ENCODE assay signal across 8 cellular contexts in the genomic region with DNA sequence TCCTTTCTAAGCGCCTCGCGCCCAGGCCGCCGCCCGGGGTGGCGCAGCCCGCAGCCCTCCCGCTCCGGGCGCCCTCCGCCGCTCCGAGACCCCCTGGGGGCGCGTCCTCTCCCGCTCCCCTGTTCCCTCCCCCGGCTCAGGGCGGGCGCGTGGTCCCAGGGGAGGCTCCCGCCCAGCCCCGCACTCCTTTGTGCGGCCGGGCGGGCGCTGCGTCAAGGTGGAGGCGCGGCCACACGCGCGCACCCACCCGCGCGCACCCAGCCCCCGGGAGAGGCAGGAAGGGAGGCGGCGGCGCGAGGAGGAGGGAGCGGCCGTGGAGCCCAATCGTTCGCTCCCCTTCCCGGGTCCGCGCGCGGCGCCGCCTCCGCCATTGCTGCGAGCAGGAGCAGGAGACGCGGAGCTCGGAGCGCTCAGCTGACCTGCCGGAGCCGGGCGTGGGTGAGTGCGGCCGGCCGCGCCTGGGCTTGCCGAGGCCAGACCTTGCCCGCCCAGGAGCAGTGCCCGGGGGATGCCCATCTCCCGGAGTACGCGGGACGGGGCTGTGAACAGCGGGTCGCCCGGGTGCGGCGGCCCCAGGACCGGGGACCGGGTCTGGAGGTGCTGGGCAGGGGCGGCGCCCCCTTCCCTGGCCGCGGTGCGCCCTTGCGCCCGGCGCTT. TPM values are rescaled to one million over a fixed set of nuclear protein-coding genes. Genes with fewer than 3 reads are reported as not detected.
DNase-seq lines count a peak whose midpoint lies in the region; ATAC-seq and TF ChIP-seq lines count a peak whose summit lies in the region.

A gene with protein sequence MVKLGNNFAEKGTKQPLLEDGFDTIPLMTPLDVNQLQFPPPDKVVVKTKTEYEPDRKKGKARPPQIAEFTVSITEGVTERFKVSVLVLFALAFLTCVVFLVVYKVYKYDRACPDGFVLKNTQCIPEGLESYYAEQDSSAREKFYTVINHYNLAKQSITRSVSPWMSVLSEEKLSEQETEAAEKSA (plus strand): TSS at position 367 of the 657 bp plus-strand sequence. CDS start 528 bp downstream, outside the sequence.

- H3K4me1 Mint-ChIP-seq in neural crest cell = peaks cover 13% of the 10 kb centered on the region

- H3K9me3 Mint-ChIP-seq in neural crest cell = no peaks in the 10 kb centered on the region

- no peaks in the 10 kb centered on the region for H3K36me3 Mint-ChIP-seq in neural crest cell (ENCODE audit: low read depth)

- peaks cover 86% of the 10 kb centered on the region for H3K27me3 Mint-ChIP-seq in neural crest cell (ENCODE audit: low read depth)

- DNase-seq in ACHN (peak; percentile 17), HPDE6-E6E7 (ENCODE audit: extremely low spot score) (peak; percentile 37), epithelial cell of prostate (ENCODE audit: low read depth, low spot score) (peak; percentile 14), neural crest cell (ENCODE audit: low read depth, low spot score) (peak; percentile 39), DMS114 treated with DMSO at 0.1 percent for 48 hours (lab: John Stamatoyannopoulos, UW; ENCODE audit: unreplicated experiment) (no peak)
- DNase-seq in activated CD8-positive, alpha-beta memory T cell treated with anti-CD3 and anti-CD28 coated beads for 24 hours = peak; percentile 65

- peak within 1 kb of the TSS; percentile 88 for H3K4me3 Mint-ChIP-seq in neural crest cell

- in situ Hi-C loops in ACHN (cut with HindIII; ENCODE audit: low pct_ligation_motif_present, low pct_unique_long_range_greater_than_20kb, low sequenced_read_pairs) = no loop called here

- no peak for TF ChIP-seq CTCF in neural crest cell (conservative IDR thresholded peaks at IDR 0.05)

- no peak within 1 kb of the TSS for H3K27ac ChIP-seq in epithelial cell of prostate

- ATAC-seq in GM21423 (IDR thresholded peaks at IDR 0.05; ENCODE audit: unreplicated experiment) (no peak), GM18498 (IDR thresholded peaks at IDR 0.05; ENCODE audit: unreplicated experiment) (no peak)

- no peak within 1 kb of the TSS for H3K27ac Mint-ChIP-seq in neural crest cell (ENCODE audit: unreplicated experiment)

RNA-seq across cellular contexts. Expression of the gene that starts here (rescaled TPM):
- total RNA-seq in neural crest cell = 23.7 and 24.5 TPM in 2 replicates
